In genomic region chr2:39517622-39518021, GRCh38 we compare ENCODE assay signal across 22 cellular contexts.
DNase-seq lines count a peak whose midpoint lies in the region; ATAC-seq, FAIRE-seq and TF ChIP-seq lines count a peak whose summit lies in the region.
"Had no signal": no experiment of that assay in that cellular context is flagged by ENCODE, and none has a peak within 500 bp of the region (broad histone marks: within the 10 kb centered on the region; RNA-seq: fewer than 3 reads in every experiment).

No MANE protein-coding gene starts in this region.

- H3K9ac ChIP-seq in kidney (ENCODE audit: low read length in 2 of 2) (peak overlapping the region in 1 of 2 donors; percentile 13), smooth muscle cell (ENCODE audit: low read depth) (no peak overlapping the region)

- TF ChIP-seq CTCF in GM23338 (conservative IDR thresholded peaks at IDR 0.05; ENCODE audit: low read depth in 2 of 2) (no peak), chondrocyte (IDR thresholded peaks at IDR 0.05) (no peak), kidney (IDR thresholded peaks at IDR 0.05; ENCODE audit: borderline replicate concordance, extremely low read depth, insufficient read depth) (no peak), smooth muscle cell (IDR thresholded peaks at IDR 0.05; ENCODE audit: borderline replicate concordance, insufficient read depth, poor library complexity, severe bottlenecking) (no peak)

- H3K27ac ChIP-seq in GM23338 (ENCODE audit: low read depth) (peak overlapping the region; percentile 94), kidney (ENCODE audit: low read depth in 2 of 2, low read length in 2 of 2) (peak overlapping the region; percentile 40 to 52), smooth muscle cell (ENCODE audit: low read depth) (peak overlapping the region; percentile 51)

- H4K20me1 ChIP-seq in GM23338 (replicated peaks; ENCODE audit: insufficient read depth) (no peaks in the 10 kb centered on the region), smooth muscle cell (ENCODE audit: low read depth) (no peaks in the 10 kb centered on the region)

- H3K4me3 ChIP-seq in GM23338 (no peak overlapping the region), kidney (ENCODE audit: low read length in 2 of 2) (no peak overlapping the region), smooth muscle cell (no peak overlapping the region)
- H3K4me3 ChIP-seq: coronary artery, GM12878, HAP-1 had no signal

- H3K4me1 Mint-ChIP-seq in GM23338 = peaks cover 46% of the 10 kb centered on the region
- peaks cover 48% of the 10 kb centered on the region for H3K4me1 Mint-ChIP-seq in chondrocyte (ENCODE audit: low read depth)
- peaks cover 33% of the 10 kb centered on the region for H3K4me1 Mint-ChIP-seq in activated T-helper 2 cell treated with anti-CD3 and anti-CD28 coated beads, Interferon-gamma antibody, Interleukin-2, Interleukin-4, amounts not matched to agents 10 μg/mL and 5 μg/mL and 100 μg/mL, durations not matched to agents 14 hours and 24 hours and 36 hours (ENCODE audit: low read depth)

- H3F3A ChIP-seq in GM23338 (replicated peaks; ENCODE audit: low read depth) (peaks cover 14% of the 10 kb centered on the region; the same call in 1 of the 2 replicates), smooth muscle cell (ENCODE audit: low read depth) (peaks cover 18% of the 10 kb centered on the region)

- H3K4me2 ChIP-seq in GM23338 = peak overlapping the region; percentile 29; the same call in 1 of the 2 replicates
- peak overlapping the region; percentile 64 for H3K4me2 ChIP-seq in smooth muscle cell

- DNase-seq in GM23338 (ENCODE audit: low spot score) (no peak), chondrocyte (ENCODE audit: low spot score) (no peak), kidney (no peak), smooth muscle cell (lab: John Stamatoyannopoulos, UW; ENCODE audit: unreplicated experiment) (no peak), Ammon's horn (ENCODE audit: low spot score) (no peak), anterior cingulate cortex (lab: John Stamatoyannopoulos, UW) (no peak)
- no peak for DNase-seq in activated T-helper 2 cell treated with anti-CD3 and anti-CD28 coated beads, Interferon-gamma antibody, Interleukin-2, Interleukin-4, amounts not matched to agents 10 μg/mL and 5 μg/mL and 100 μg/mL, durations not matched to agents 14 hours and 24 hours and 36 hours (ENCODE audit: low spot score)
- DNase-seq: activated B cell treated with CpG ODN at 0.5 μM for 24 hours; activated CD8-positive, alpha-beta T cell treated with anti-CD3 and anti-CD28 coated beads, Interleukin-2, amount 10 ng/mL, durations not matched to agents 7 days and 5 days; activated naive CD4-positive, alpha-beta T cell treated with anti-CD3 and anti-CD28 coated beads, Interleukin-2, amount 10 ng/mL, durations not matched to agents 7 days and 5 days; activated T-cell treated with anti-CD3 and anti-CD28 coated beads, Interleukin-2, amount 50 U/mL, for 4 hours; CD4-positive, CD25-positive, alpha-beta regulatory T cell; foreskin melanocyte; NCI-H1694; PC-3; stimulated activated CD4-positive, alpha-beta T cell treated with anti-CD3 and anti-CD28 coated beads, Interleukin-2, amount 100 ng/mL, for 24 hours had no signal

- intact Hi-C loops in kidney (cut with DNase I) = no loop called here
- intact Hi-C loops in activated T-helper 2 cell treated with anti-CD3 and anti-CD28 coated beads, Interferon-gamma antibody, Interleukin-2, Interleukin-4, amounts not matched to agents 10 μg/mL and 5 μg/mL and 100 μg/mL, durations not matched to agents 14 hours and 24 hours and 36 hours (cut with micrococcal nuclease) = loop anchor here (10.0 kb wide), 2 partner anchors 127 to 397 kb away; no protein-coding TSS in a partner anchor

- H3K36me3 Mint-ChIP-seq in GM23338 (ENCODE audit: low read depth) (peaks cover 38% of the 10 kb centered on the region), chondrocyte (ENCODE audit: low read depth) (no peaks in the 10 kb centered on the region)
- H3K36me3 Mint-ChIP-seq in activated T-helper 2 cell treated with anti-CD3 and anti-CD28 coated beads, Interferon-gamma antibody, Interleukin-2, Interleukin-4, amounts not matched to agents 10 μg/mL and 5 μg/mL and 100 μg/mL, durations not matched to agents 14 hours and 24 hours and 36 hours (ENCODE audit: low read depth) = no peaks in the 10 kb centered on the region
- H3K36me3 Mint-ChIP-seq: activated naive CD4-positive, alpha-beta T cell treated with anti-CD3 and anti-CD28 coated beads, Interleukin-2, amount 10 ng/mL, durations not matched to agents 7 days and 5 days had no signal

- ATAC-seq in GM23338 (no peak), HG03520 (IDR thresholded peaks at IDR 0.05; ENCODE audit: unreplicated experiment) (no peak)
- ATAC-seq: activated CD8-positive, alpha-beta T cell treated with anti-CD3 and anti-CD28 coated beads, Interleukin-2, amount 10 ng/mL, durations not matched to agents 7 days and 5 days; activated T-cell treated with anti-CD3 and anti-CD28 coated beads, Interleukin-2, amount 50 U/mL, for 4 hours; GM12878; PC-3 had no signal

- WGBS in smooth muscle cell (ENCODE audit: low lambda C conversion rate) = 82% methylated on average over 2 of the region's 2 CpGs

- H3K27me3 Mint-ChIP-seq in GM23338 (ENCODE audit: insufficient read depth, low read depth, poor library complexity) (peaks cover 12% of the 10 kb centered on the region), chondrocyte (ENCODE audit: low read depth) (no peaks in the 10 kb centered on the region)
- H3K27me3 Mint-ChIP-seq in activated T-helper 2 cell treated with anti-CD3 and anti-CD28 coated beads, Interferon-gamma antibody, Interleukin-2, Interleukin-4, amounts not matched to agents 10 μg/mL and 5 μg/mL and 100 μg/mL, durations not matched to agents 14 hours and 24 hours and 36 hours (ENCODE audit: low read depth) = no peaks in the 10 kb centered on the region
- H3K27me3 Mint-ChIP-seq: activated B cell treated with CpG ODN at 0.5 μM for 24 hours; activated naive CD4-positive, alpha-beta T cell treated with anti-CD3 and anti-CD28 coated beads, Interleukin-2, amount 10 ng/mL, durations not matched to agents 7 days and 5 days; CD4-positive, CD25-positive, alpha-beta regulatory T cell; stimulated activated naive CD8-positive, alpha-beta T cell treated with anti-CD3 and anti-CD28 coated beads, Interleukin-15, Interleukin-2, amounts not matched to agents 100 ng/mL and 50 ng/mL, for 24 hours had no signal

- H3K4me3 Mint-ChIP-seq in GM23338 (no peak overlapping the region; the same call in 2 of the 3 replicates), chondrocyte (ENCODE audit: unreplicated experiment) (no peak overlapping the region)
- no peak overlapping the region for H3K4me3 Mint-ChIP-seq in activated T-helper 2 cell treated with anti-CD3 and anti-CD28 coated beads, Interferon-gamma antibody, Interleukin-2, Interleukin-4, amounts not matched to agents 10 μg/mL and 5 μg/mL and 100 μg/mL, durations not matched to agents 14 hours and 24 hours and 36 hours (ENCODE audit: low read depth)
- H3K4me3 Mint-ChIP-seq: activated B cell treated with CpG ODN at 0.5 μM for 24 hours; activated CD8-positive, alpha-beta T cell treated with anti-CD3 and anti-CD28 coated beads, Interleukin-2, amount 10 ng/mL, durations not matched to agents 7 days and 5 days; activated naive CD4-positive, alpha-beta T cell treated with anti-CD3 and anti-CD28 coated beads, Interleukin-2, amount 10 ng/mL, durations not matched to agents 7 days and 5 days; activated T-cell treated with anti-CD3 and anti-CD28 coated beads, Interleukin-2, amount 50 U/mL, for 4 hours; CD4-positive, CD25-positive, alpha-beta regulatory T cell; stimulated activated naive CD8-positive, alpha-beta T cell treated with anti-CD3 and anti-CD28 coated beads, Interleukin-15, Interleukin-2, amounts not matched to agents 100 ng/mL and 50 ng/mL, for 24 hours had no signal

- no peaks in the 10 kb centered on the region; the same call in 1 of the 2 replicates for H3K9me2 ChIP-seq in GM23338 (ENCODE audit: insufficient read depth)

- H3K36me3 ChIP-seq in GM23338 (ENCODE audit: insufficient read depth) (peaks cover 22% of the 10 kb centered on the region), kidney (ENCODE audit: control insufficient read depth in 1 of 2, insufficient read depth in 2 of 2, low read length in 2 of 2) (no peaks in the 10 kb centered on the region), smooth muscle cell (ENCODE audit: low read depth) (no peaks in the 10 kb centered on the region)
- H3K36me3 ChIP-seq: HAP-1 had no signal

- H2AFZ ChIP-seq in GM23338 = no peak overlapping the region
- peak overlapping the region; percentile 15 for H2AFZ ChIP-seq in smooth muscle cell (ENCODE audit: low read depth)

- no peak for FAIRE-seq in kidney (lab: Jason Lieb, UNC)
- FAIRE-seq: GM12878, urothelium cell line had no signal

- H3K27me3 ChIP-seq in GM23338 (ENCODE audit: insufficient read depth) (no peaks in the 10 kb centered on the region), smooth muscle cell (ENCODE audit: low read depth) (no peaks in the 10 kb centered on the region)

- H3K79me2 ChIP-seq in GM23338 (replicated peaks; ENCODE audit: insufficient read depth) (no peaks in the 10 kb centered on the region), smooth muscle cell (ENCODE audit: low read depth) (no peaks in the 10 kb centered on the region)

- H3K27ac Mint-ChIP-seq in GM23338 (no peak overlapping the region), chondrocyte (ENCODE audit: unreplicated experiment) (peak overlapping the region; percentile 42)
- no peak overlapping the region for H3K27ac Mint-ChIP-seq in activated T-helper 2 cell treated with anti-CD3 and anti-CD28 coated beads, Interferon-gamma antibody, Interleukin-2, Interleukin-4, amounts not matched to agents 10 μg/mL and 5 μg/mL and 100 μg/mL, durations not matched to agents 14 hours and 24 hours and 36 hours
- H3K27ac Mint-ChIP-seq: activated B cell treated with CpG ODN at 0.5 μM for 24 hours; activated CD8-positive, alpha-beta T cell treated with anti-CD3 and anti-CD28 coated beads, Interleukin-2, amount 10 ng/mL, durations not matched to agents 7 days and 5 days; activated naive CD4-positive, alpha-beta T cell treated with anti-CD3 and anti-CD28 coated beads, Interleukin-2, amount 10 ng/mL, durations not matched to agents 7 days and 5 days; CD4-positive, CD25-positive, alpha-beta regulatory T cell; stimulated activated naive CD8-positive, alpha-beta T cell treated with anti-CD3 and anti-CD28 coated beads, Interleukin-15, Interleukin-2, amounts not matched to agents 100 ng/mL and 50 ng/mL, for 24 hours had no signal

- peaks cover 36% of the 10 kb centered on the region for H3K4me1 ChIP-seq in GM23338 (ENCODE audit: insufficient read depth)
- peaks cover 35 to 54% of the 10 kb centered on the region in 2 donors for H3K4me1 ChIP-seq in kidney (ENCODE audit: control insufficient read depth in 1 of 2, insufficient read depth in 1 of 2, low read depth in 1 of 2, low read length in 2 of 2)
- H3K4me1 ChIP-seq in smooth muscle cell (ENCODE audit: low read depth) = peaks cover 16% of the 10 kb centered on the region

- H3K9me3 ChIP-seq in kidney (ENCODE audit: control insufficient read depth in 1 of 2, low read length in 2 of 2) (peaks cover 0 to 10% of the 10 kb centered on the region in 2 donors), smooth muscle cell (replicated peaks; ENCODE audit: low read depth) (no peaks in the 10 kb centered on the region)

- peaks cover 27% of the 10 kb centered on the region for H3K9me3 Mint-ChIP-seq in GM23338
- H3K9me3 Mint-ChIP-seq in chondrocyte (ENCODE audit: low read depth) = no peaks in the 10 kb centered on the region
- H3K9me3 Mint-ChIP-seq in activated T-helper 2 cell treated with anti-CD3 and anti-CD28 coated beads, Interferon-gamma antibody, Interleukin-2, Interleukin-4, amounts not matched to agents 10 μg/mL and 5 μg/mL and 100 μg/mL, durations not matched to agents 14 hours and 24 hours and 36 hours = peaks cover 18% of the 10 kb centered on the region
